23 cellular contexts compared by ENCODE assay signal in genomic region chr1:81388435-81388834, GRCh38.
"Had no signal": no experiment of that assay in that cellular context is flagged by ENCODE, and none has a peak within 500 bp of the region (broad histone marks: within the 10 kb centered on the region; RNA-seq: fewer than 3 reads in every experiment).

No MANE protein-coding gene starts in this region.

- H3K36me3 ChIP-seq: colonic mucosa, esophagus muscularis mucosa, esophagus squamous epithelium, gastrocnemius medialis, gastroesophageal sphincter, heart left ventricle had no signal

- ATAC-seq: effector memory CD8-positive, alpha-beta T cell; esophagus mucosa; foreskin keratinocyte; gastrocnemius medialis; gastroesophageal sphincter had no signal

- H3K4me1 ChIP-seq: esophagus squamous epithelium, foreskin keratinocyte, gastrocnemius medialis had no signal

- H3K9me3 ChIP-seq: esophagus muscularis mucosa, esophagus squamous epithelium, gastrocnemius medialis, gastroesophageal sphincter had no signal

- H3K27ac ChIP-seq: coronary artery, dorsolateral prefrontal cortex, epithelial cell of prostate, esophagus muscularis mucosa, esophagus squamous epithelium, foreskin keratinocyte, gastrocnemius medialis, gastroesophageal sphincter, heart left ventricle had no signal

- H3K27me3 ChIP-seq: colonic mucosa, dorsolateral prefrontal cortex, esophagus muscularis mucosa, esophagus squamous epithelium, foreskin keratinocyte, gastrocnemius medialis, gastroesophageal sphincter, heart left ventricle had no signal

- H3K4me3 ChIP-seq: colonic mucosa, coronary artery, dorsolateral prefrontal cortex, esophagus muscularis mucosa, esophagus squamous epithelium, gastrocnemius medialis, gastroesophageal sphincter, heart left ventricle had no signal

- DNase-seq: colonic mucosa; cortex of kidney; dermis blood vessel endothelial cell; dorsolateral prefrontal cortex; effector CD4-positive, alpha-beta T cell; effector CD8-positive, alpha-beta T cell; effector memory CD4-positive, alpha-beta T cell; effector memory CD8-positive, alpha-beta T cell; endodermal cell; erythroblast; esophagus squamous epithelium; foreskin fibroblast; foreskin keratinocyte; foreskin melanocyte; gastrocnemius medialis; glutamatergic neuron; head of caudate nucleus; heart left ventricle had no signal
